ENCODE assay signal across 27 cellular contexts in the genomic region with DNA sequence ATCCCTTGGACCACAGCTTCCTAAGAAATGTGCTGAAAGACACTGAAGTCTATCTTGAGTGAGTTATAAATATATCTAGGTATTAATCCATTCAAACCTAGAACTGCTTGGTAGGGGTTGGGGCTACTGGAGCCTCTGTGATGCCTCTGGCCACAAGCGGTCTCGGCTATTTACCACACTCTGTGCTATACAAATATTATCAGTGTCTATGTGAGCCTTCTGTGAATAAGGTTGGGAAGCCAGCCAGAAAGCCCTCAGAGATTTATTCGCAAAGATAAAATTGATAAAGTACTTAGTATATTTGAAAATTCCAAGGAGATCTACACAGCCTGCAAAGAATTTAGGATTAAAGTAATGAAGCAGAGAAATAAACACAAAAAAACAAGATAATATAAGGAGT. TPM values are rescaled to one million over a fixed set of nuclear protein-coding genes. Genes with fewer than 3 reads are reported as not detected.
"Had no signal": no experiment of that assay in that cellular context is flagged by ENCODE, and none has a peak within 500 bp of the region (broad histone marks: within the 10 kb centered on the region; RNA-seq: fewer than 3 reads in every experiment).

No MANE protein-coding gene starts in this region.

- DNase-seq: activated B cell treated with CpG ODN at 0.5 μM for 24 hours; activated CD4-positive, alpha-beta T cell treated with anti-CD3 and anti-CD28 coated beads for 1 hour; activated CD4-positive, alpha-beta T cell treated with anti-CD3 and anti-CD28 coated beads, Interleukin-2, amount 10 ng/mL, durations not matched to agents 24 days and 14 days; activated CD4-positive, alpha-beta T cell treated with anti-CD3 and anti-CD28 coated beads, Interleukin-2, amount 50 U/mL, for 48 hours; activated CD8-positive, alpha-beta memory T cell treated with anti-CD3 and anti-CD28 coated beads, Interleukin-2, amount 10 ng/mL, durations not matched to agents 7 days and 5 days; activated effector memory CD4-positive, alpha-beta T cell treated with anti-CD3 and anti-CD28 coated beads, Interleukin-2, amount 50 U/mL, for 16 hours; activated naive CD4-positive, alpha-beta T cell treated with Interleukin-2 at 50 U/mL for 16 hours; activated naive CD8-positive, alpha-beta T cell treated with anti-CD3 and anti-CD28 coated beads, Interleukin-2, amount 50 U/mL, for 24 hours; activated T-cell treated with anti-CD3 and anti-CD28 coated beads, Interleukin-2, amount 50 U/mL, for 4 hours; cortex of kidney; Karpas-422; NCI-H1048; NCI-H1417 treated with DMSO at 0.1 percent for 48 hours; NCI-H187; NCI-H2171; NCI-H345; NCI-H510A; NCI-H526 treated with DMSO at 0.1 percent for 48 hours; NK-92 treated with Interleukin-12 subunit alpha and Interleukin-12 subunit beta, amount 100 ng/mL, for 24 hours; OCI-M1; Peyer's patch; Right ventricle myocardium superior; T-helper 17 cell; T-helper 9 cell had no signal

- H3K4me3 ChIP-seq: K562, Peyer's patch, SJSA1 had no signal

- ATAC-seq: activated CD8-positive, alpha-beta memory T cell treated with anti-CD3 and anti-CD28 coated beads, Interleukin-2, amount 10 ng/mL, durations not matched to agents 7 days and 5 days; activated naive CD4-positive, alpha-beta T cell treated with anti-CD3 and anti-CD28 coated beads, Interleukin-2, amount 50 U/mL, for 72 hours; activated naive CD8-positive, alpha-beta T cell treated with anti-CD3 and anti-CD28 coated beads, Interleukin-2, amount 50 U/mL, for 24 hours; activated T-cell treated with anti-CD3 and anti-CD28 coated beads, Interleukin-2, amount 50 U/mL, for 4 hours; K562; T-helper 17 cell had no signal

RNA-seq across cellular contexts. Expression of gene LIFR, which starts 41.4 kb away (rescaled TPM):
- total RNA-seq: activated B cell treated with CpG ODN at 0.5 μM for 24 hours; activated CD8-positive, alpha-beta memory T cell treated with anti-CD3 and anti-CD28 coated beads, Interleukin-2, amount 10 ng/mL, durations not matched to agents 7 days and 5 days had no signal
